ENCODE assay signal across 8 cellular contexts in the genomic region with DNA sequence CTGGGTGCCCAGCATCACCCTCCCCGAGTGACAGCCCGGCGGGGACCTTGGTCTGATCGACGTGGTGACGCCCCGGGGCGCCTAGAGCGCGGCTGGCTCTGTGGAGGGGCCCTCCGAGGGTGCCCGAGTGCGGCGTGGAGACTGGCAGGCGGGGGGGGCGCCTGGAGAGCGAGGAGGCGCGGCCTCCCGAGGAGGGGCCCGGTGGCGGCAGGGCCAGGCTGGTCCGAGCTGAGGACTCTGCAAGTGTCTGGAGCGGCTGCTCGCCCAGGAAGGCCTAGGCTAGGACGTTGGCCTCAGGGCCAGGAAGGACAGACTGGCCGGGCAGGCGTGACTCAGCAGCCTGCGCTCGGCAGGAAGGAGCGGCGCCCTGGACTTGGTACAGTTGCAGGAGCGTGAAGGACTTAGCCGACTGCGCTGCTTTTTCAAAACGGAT.
DNase-seq lines count a peak whose midpoint lies in the region; ATAC-seq and TF ChIP-seq lines count a peak whose summit lies in the region.

No MANE protein-coding gene starts in this region.

- no peaks in the 10 kb centered on the region for H3K36me3 Mint-ChIP-seq in memory B cell

- no peaks in the 10 kb centered on the region for H3K9me3 Mint-ChIP-seq in memory B cell

- no peak for TF ChIP-seq CTCF in GM10266 (IDR thresholded peaks at IDR 0.05; ENCODE audit: control insufficient read depth, insufficient read depth, low read depth, missing control alignments)

- peaks cover 7% of the 10 kb centered on the region for H3K27me3 Mint-ChIP-seq in memory B cell

- peaks cover 15% of the 10 kb centered on the region for H3K4me1 Mint-ChIP-seq in memory B cell

- H3K27ac Mint-ChIP-seq in memory B cell = no peak overlapping the region

- peak; percentile 45 for DNase-seq in GM10266 (ENCODE audit: extremely low spot score)
- DNase-seq in NCI-H1417 treated with DMSO at 0.1 percent for 48 hours (lab: John Stamatoyannopoulos, UW) = peak; percentile 59
- peak; percentile 52 for DNase-seq in activated T-cell treated with anti-CD3 and anti-CD28 coated beads, Interleukin-2, amount 50 U/mL, for 1 hour
- peak; percentile 55 for DNase-seq in epithelial cell of prostate (ENCODE audit: low read depth, low spot score)
- DNase-seq in memory B cell (ENCODE audit: low spot score in 2 of 2) = no peak
- DNase-seq in stimulated activated CD8-positive, alpha-beta memory T cell treated with anti-CD3 and anti-CD28 coated beads, Interleukin-4, amount 100 ng/mL, for 24 hours (ENCODE audit: low read depth) = peak; percentile 14
- no peak for DNase-seq in DMS79 treated with DMSO at 0.1 percent for 48 hours (lab: John Stamatoyannopoulos, UW)

- ATAC-seq in memory B cell (ENCODE audit: low read depth) (peak; percentile 9), HG03565 (IDR thresholded peaks at IDR 0.05; ENCODE audit: unreplicated experiment) (no peak)

- peak overlapping the region; percentile 57 for H3K27ac ChIP-seq in epithelial cell of prostate

- H3K4me3 Mint-ChIP-seq in memory B cell = peak overlapping the region; percentile 86

Comparison
In these comparisons a context has a peak if more than half of its experiments do, and no peak if none do; other contexts are left out.
1. DNase-seq: peak in GM10266 (single experiment), NCI-H1417 treated with DMSO at 0.1 percent for 48 hours (single experiment), activated T-cell treated with anti-CD3 and anti-CD28 coated beads, Interleukin-2, amount 50 U/mL, for 1 hour (single experiment), epithelial cell of prostate (single experiment) and stimulated activated CD8-positive, alpha-beta memory T cell treated with anti-CD3 and anti-CD28 coated beads, Interleukin-4, amount 100 ng/mL, for 24 hours (single experiment); none in memory B cell (0 of 2) and DMS79 treated with DMSO at 0.1 percent for 48 hours (single experiment).